1 cellular context compared by ENCODE assay signal in the genomic region with DNA sequence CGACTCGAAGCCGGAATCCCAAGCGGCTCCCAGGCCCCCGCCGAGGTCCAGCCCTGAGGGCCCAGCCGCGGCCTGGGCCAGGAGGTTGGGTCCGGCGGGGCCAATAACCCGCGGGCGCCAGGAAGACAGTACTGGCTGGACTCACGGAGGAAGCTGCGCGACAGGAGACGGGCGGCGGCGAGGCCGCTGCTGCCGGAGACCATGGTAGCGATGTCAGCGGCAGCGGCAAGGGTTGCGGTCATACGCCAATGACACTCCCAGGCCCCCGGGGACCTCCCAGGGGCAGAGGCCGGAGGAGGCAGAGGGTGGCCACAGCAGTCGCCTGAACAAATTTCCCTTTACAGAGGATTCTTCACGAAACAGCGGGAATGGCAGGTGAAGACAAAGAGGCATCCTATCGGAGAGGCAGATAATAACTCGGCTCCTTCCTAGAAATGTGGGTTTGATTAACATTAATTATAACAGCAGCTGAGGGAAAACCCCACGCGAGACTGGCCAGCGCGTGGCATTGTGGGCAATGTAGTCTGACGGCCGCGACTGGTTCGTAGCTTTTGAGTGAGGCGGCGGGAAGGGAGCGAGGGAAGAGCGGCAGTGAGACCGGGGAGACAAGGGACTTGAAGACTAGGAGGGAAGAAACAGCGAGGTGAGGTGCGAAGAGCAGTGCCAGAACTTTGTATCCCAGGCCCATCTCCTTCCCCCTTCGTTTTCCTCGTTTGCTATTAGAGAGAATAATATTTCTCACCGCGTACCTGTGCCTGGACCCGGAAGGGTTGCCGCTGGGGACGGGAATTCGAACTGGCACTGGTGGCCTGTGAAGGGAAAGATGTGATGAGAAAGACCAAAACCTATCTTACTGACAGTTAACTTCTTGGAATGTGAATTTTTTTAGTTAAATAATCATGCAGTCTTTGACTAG.
TF ChIP-seq lines count a peak whose summit lies in the region.

A gene (minus strand): TSS at position 253 of the 916 bp plus-strand sequence. CDS start 11 bp downstream, at position 242.

TF ChIP-seq in HepG2, 621 proteins besides CTCF, POLR2A, EP300 and RAD21 (continued from another document and continues in another):
- TF ChIP-seq, protein P1, sequence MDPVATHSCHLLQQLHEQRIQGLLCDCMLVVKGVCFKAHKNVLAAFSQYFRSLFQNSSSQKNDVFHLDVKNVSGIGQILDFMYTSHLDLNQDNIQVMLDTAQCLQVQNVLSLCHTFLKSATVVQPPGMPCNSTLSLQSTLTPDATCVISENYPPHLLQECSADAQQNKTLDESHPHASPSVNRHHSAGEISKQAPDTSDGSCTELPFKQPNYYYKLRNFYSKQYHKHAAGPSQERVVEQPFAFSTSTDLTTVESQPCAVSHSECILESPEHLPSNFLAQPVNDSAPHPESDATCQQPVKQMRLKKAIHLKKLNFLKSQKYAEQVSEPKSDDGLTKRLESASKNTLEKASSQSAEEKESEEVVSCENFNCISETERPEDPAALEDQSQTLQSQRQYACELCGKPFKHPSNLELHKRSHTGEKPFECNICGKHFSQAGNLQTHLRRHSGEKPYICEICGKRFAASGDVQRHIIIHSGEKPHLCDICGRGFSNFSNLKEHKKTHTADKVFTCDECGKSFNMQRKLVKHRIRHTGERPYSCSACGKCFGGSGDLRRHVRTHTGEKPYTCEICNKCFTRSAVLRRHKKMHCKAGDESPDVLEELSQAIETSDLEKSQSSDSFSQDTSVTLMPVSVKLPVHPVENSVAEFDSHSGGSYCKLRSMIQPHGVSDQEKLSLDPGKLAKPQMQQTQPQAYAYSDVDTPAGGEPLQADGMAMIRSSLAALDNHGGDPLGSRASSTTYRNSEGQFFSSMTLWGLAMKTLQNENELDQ (CRISPR knock-in tag; IDR thresholded peaks at IDR 0.05; ENCODE audit: borderline replicate concordance): no peak
- no peak for TF ChIP-seq MTF1 (CRISPR knock-in tag; IDR thresholded peaks at IDR 0.05)
- no peak for TF ChIP-seq HMG20B (CRISPR knock-in tag; conservative IDR thresholded peaks at IDR 0.05)
- TF ChIP-seq ZKSCAN8 (CRISPR knock-in tag; IDR thresholded peaks at IDR 0.05; ENCODE audit: borderline replicate concordance): no peak
- TF ChIP-seq ZEB1 (IDR thresholded peaks at IDR 0.05; ENCODE audit: insufficient replicate concordance, low read depth): peak; percentile 68
- TF ChIP-seq, protein P2, sequence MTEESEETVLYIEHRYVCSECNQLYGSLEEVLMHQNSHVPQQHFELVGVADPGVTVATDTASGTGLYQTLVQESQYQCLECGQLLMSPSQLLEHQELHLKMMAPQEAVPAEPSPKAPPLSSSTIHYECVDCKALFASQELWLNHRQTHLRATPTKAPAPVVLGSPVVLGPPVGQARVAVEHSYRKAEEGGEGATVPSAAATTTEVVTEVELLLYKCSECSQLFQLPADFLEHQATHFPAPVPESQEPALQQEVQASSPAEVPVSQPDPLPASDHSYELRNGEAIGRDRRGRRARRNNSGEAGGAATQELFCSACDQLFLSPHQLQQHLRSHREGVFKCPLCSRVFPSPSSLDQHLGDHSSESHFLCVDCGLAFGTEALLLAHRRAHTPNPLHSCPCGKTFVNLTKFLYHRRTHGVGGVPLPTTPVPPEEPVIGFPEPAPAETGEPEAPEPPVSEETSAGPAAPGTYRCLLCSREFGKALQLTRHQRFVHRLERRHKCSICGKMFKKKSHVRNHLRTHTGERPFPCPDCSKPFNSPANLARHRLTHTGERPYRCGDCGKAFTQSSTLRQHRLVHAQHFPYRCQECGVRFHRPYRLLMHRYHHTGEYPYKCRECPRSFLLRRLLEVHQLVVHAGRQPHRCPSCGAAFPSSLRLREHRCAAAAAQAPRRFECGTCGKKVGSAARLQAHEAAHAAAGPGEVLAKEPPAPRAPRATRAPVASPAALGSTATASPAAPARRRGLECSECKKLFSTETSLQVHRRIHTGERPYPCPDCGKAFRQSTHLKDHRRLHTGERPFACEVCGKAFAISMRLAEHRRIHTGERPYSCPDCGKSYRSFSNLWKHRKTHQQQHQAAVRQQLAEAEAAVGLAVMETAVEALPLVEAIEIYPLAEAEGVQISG (CRISPR knock-in tag; IDR thresholded peaks at IDR 0.05): peak; percentile 80
- TF ChIP-seq ZNF253 (CRISPR knock-in tag; IDR thresholded peaks at IDR 0.05; ENCODE audit: borderline replicate concordance): no peak
- TF ChIP-seq, protein P3, sequence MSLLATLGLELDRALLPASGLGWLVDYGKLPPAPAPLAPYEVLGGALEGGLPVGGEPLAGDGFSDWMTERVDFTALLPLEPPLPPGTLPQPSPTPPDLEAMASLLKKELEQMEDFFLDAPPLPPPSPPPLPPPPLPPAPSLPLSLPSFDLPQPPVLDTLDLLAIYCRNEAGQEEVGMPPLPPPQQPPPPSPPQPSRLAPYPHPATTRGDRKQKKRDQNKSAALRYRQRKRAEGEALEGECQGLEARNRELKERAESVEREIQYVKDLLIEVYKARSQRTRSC (CRISPR knock-in tag; IDR thresholded peaks at IDR 0.05; ENCODE audit: low read depth): peak; percentile 60; the same call in 1 of the 2 replicates
- no peak for TF ChIP-seq SOX13 (IDR thresholded peaks at IDR 0.05)
- TF ChIP-seq SOX13 (CRISPR knock-in tag; conservative IDR thresholded peaks at IDR 0.05 in 1 of 2, IDR thresholded peaks at IDR 0.05 in 1 of 2): peak in 1 of 2 experiments; percentile 8; a peak in 1 of 4 replicates
- TF ChIP-seq, protein P4, sequence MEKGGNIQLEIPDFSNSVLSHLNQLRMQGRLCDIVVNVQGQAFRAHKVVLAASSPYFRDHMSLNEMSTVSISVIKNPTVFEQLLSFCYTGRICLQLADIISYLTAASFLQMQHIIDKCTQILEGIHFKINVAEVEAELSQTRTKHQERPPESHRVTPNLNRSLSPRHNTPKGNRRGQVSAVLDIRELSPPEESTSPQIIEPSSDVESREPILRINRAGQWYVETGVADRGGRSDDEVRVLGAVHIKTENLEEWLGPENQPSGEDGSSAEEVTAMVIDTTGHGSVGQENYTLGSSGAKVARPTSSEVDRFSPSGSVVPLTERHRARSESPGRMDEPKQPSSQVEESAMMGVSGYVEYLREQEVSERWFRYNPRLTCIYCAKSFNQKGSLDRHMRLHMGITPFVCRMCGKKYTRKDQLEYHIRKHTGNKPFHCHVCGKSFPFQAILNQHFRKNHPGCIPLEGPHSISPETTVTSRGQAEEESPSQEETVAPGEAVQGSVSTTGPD (CRISPR knock-in tag; IDR thresholded peaks at IDR 0.05): no peak
- TF ChIP-seq, protein P5, sequence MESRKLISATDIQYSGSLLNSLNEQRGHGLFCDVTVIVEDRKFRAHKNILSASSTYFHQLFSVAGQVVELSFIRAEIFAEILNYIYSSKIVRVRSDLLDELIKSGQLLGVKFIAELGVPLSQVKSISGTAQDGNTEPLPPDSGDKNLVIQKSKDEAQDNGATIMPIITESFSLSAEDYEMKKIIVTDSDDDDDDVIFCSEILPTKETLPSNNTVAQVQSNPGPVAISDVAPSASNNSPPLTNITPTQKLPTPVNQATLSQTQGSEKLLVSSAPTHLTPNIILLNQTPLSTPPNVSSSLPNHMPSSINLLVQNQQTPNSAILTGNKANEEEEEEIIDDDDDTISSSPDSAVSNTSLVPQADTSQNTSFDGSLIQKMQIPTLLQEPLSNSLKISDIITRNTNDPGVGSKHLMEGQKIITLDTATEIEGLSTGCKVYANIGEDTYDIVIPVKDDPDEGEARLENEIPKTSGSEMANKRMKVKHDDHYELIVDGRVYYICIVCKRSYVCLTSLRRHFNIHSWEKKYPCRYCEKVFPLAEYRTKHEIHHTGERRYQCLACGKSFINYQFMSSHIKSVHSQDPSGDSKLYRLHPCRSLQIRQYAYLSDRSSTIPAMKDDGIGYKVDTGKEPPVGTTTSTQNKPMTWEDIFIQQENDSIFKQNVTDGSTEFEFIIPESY (CRISPR knock-in tag; IDR thresholded peaks at IDR 0.05): no peak
- peak; percentile 35; the same call in 1 of the 2 replicates for TF ChIP-seq ZNF343 (CRISPR knock-in tag; IDR thresholded peaks at IDR 0.05)
- TF ChIP-seq, protein P6, sequence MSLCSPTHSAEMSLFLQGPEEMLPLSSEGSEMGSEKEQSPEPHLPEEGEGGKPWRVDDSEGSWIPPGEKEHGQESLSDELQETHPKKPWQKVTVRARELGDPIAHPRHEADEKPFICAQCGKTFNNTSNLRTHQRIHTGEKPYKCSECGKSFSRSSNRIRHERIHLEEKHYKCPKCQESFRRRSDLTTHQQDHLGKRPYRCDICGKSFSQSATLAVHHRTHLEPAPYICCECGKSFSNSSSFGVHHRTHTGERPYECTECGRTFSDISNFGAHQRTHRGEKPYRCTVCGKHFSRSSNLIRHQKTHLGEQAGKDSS (CRISPR knock-in tag; IDR thresholded peaks at IDR 0.05; ENCODE audit: borderline replicate concordance, low read depth): peak; percentile 30; the same call in 1 of the 2 replicates
- TF ChIP-seq, protein P7, sequence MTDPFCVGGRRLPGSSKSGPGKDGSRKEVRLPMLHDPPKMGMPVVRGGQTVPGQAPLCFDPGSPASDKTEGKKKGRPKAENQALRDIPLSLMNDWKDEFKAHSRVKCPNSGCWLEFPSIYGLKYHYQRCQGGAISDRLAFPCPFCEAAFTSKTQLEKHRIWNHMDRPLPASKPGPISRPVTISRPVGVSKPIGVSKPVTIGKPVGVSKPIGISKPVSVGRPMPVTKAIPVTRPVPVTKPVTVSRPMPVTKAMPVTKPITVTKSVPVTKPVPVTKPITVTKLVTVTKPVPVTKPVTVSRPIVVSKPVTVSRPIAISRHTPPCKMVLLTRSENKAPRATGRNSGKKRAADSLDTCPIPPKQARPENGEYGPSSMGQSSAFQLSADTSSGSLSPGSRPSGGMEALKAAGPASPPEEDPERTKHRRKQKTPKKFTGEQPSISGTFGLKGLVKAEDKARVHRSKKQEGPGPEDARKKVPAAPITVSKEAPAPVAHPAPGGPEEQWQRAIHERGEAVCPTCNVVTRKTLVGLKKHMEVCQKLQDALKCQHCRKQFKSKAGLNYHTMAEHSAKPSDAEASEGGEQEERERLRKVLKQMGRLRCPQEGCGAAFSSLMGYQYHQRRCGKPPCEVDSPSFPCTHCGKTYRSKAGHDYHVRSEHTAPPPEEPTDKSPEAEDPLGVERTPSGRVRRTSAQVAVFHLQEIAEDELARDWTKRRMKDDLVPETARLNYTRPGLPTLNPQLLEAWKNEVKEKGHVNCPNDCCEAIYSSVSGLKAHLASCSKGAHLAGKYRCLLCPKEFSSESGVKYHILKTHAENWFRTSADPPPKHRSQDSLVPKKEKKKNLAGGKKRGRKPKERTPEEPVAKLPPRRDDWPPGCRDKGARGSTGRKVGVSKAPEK (CRISPR knock-in tag; IDR thresholded peaks at IDR 0.05; ENCODE audit: borderline replicate concordance): peak; percentile 54; the same call in 1 of the 2 replicates
- TF ChIP-seq, protein P8, sequence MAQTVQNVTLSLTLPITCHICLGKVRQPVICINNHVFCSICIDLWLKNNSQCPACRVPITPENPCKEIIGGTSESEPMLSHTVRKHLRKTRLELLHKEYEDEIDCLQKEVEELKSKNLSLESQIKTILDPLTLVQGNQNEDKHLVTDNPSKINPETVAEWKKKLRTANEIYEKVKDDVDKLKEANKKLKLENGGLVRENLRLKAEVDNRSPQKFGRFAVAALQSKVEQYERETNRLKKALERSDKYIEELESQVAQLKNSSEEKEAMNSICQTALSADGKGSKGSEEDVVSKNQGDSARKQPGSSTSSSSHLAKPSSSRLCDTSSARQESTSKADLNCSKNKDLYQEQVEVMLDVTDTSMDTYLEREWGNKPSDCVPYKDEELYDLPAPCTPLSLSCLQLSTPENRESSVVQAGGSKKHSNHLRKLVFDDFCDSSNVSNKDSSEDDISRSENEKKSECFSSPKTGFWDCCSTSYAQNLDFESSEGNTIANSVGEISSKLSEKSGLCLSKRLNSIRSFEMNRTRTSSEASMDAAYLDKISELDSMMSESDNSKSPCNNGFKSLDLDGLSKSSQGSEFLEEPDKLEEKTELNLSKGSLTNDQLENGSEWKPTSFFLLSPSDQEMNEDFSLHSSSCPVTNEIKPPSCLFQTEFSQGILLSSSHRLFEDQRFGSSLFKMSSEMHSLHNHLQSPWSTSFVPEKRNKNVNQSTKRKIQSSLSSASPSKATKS (CRISPR knock-in tag; IDR thresholded peaks at IDR 0.05): no peak
- TF ChIP-seq REXO4 (CRISPR knock-in tag; IDR thresholded peaks at IDR 0.05; ENCODE audit: borderline replicate concordance): no peak; the same call in 1 of the 2 replicates
- TF ChIP-seq, protein P9, sequence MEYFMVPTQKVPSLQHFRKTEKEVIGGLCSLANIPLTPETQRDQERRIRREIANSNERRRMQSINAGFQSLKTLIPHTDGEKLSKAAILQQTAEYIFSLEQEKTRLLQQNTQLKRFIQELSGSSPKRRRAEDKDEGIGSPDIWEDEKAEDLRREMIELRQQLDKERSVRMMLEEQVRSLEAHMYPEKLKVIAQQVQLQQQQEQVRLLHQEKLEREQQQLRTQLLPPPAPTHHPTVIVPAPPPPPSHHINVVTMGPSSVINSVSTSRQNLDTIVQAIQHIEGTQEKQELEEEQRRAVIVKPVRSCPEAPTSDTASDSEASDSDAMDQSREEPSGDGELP (IDR thresholded peaks at IDR 0.05; ENCODE audit: borderline replicate concordance, low read depth): peak; percentile 71
- TF ChIP-seq, protein P10, sequence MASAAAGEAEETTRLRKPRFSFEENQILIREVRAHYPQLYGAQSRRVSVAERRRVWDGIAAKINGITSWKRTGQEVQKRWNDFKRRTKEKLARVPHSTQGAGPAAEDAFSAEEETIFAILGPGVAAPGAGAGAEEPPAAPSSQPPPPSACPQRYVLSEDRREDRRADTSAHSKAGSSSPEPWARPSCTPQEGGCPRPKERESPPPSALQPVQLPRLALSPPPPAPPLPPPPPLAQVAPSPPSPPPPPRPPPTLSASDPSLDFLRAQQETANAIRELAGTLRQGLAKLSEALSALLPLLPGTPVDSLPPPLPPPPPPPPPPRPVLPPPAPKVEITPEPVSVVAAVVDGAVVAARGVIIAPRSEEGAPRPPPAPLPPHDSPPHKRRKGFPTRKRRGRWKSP (CRISPR knock-in tag; IDR thresholded peaks at IDR 0.05): peak; percentile 42; the same call in 1 of the 2 replicates
- TF ChIP-seq, protein P11, sequence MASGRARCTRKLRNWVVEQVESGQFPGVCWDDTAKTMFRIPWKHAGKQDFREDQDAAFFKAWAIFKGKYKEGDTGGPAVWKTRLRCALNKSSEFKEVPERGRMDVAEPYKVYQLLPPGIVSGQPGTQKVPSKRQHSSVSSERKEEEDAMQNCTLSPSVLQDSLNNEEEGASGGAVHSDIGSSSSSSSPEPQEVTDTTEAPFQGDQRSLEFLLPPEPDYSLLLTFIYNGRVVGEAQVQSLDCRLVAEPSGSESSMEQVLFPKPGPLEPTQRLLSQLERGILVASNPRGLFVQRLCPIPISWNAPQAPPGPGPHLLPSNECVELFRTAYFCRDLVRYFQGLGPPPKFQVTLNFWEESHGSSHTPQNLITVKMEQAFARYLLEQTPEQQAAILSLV (CRISPR knock-in tag; IDR thresholded peaks at IDR 0.05; ENCODE audit: borderline replicate concordance): peak; percentile 78
- TF ChIP-seq ZNF552 (CRISPR knock-in tag; IDR thresholded peaks at IDR 0.05; ENCODE audit: borderline replicate concordance): no peak
- TF ChIP-seq ZNF143 (CRISPR knock-in tag; IDR thresholded peaks at IDR 0.05): peak; percentile 96
- TF ChIP-seq, protein P12, sequence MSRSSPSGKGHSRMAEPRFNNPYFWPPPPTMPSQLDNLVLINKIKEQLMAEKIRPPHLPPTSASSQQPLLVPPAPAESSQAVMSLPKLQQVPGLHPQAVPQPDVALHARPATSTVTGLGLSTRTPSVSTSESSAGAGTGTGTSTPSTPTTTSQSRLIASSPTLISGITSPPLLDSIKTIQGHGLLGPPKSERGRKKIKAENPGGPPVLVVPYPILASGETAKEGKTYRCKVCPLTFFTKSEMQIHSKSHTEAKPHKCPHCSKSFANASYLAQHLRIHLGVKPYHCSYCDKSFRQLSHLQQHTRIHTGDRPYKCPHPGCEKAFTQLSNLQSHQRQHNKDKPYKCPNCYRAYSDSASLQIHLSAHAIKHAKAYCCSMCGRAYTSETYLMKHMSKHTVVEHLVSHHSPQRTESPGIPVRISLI (CRISPR knock-in tag; IDR thresholded peaks at IDR 0.05; ENCODE audit: borderline replicate concordance): no peak
- no peak for TF ChIP-seq RFX5 (IDR thresholded peaks at IDR 0.05; ENCODE audit: low read depth, low read length)
- no peak for TF ChIP-seq DPF2 (CRISPR knock-in tag; IDR thresholded peaks at IDR 0.05; ENCODE audit: borderline replicate concordance, low read depth)
- TF ChIP-seq PLRG1 (conservative IDR thresholded peaks at IDR 0.05): no peak
- TF ChIP-seq NFE2L1 (CRISPR knock-in tag; IDR thresholded peaks at IDR 0.05; ENCODE audit: borderline replicate concordance): no peak
